1 cellular context compared by ENCODE assay signal in the genomic region with DNA sequence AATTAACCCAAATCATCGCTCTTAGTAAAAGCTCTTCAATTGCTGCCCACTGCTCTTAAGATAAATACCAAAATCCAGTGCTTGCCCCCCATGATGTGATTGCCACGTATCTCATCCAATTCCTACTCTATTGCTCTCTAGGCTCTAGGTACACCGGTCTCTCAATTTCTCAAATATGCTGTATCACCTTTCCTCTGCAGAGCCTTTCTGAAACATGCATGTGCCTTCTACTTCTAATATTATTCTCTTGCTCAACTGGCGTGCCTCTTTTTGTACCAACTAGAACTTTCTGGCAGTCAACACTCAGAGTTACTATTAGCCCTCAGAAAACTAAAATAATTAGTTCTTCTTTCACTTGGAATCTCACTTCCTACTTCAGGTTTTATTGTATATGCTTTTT.
TF ChIP-seq lines count a peak whose summit lies in the region.

No MANE protein-coding gene starts in this region.

TF ChIP-seq in GM23338, 12 proteins besides CTCF, POLR2A, EP300 and RAD21 (continued from another document):
- TF ChIP-seq EZH2phosphoT487 (IDR thresholded peaks at IDR 0.05; ENCODE audit: unreplicated experiment) (no peak), NANOG (IDR thresholded peaks at IDR 0.05; ENCODE audit: borderline replicate concordance) (no peak), POLR2AphosphoS5 (IDR thresholded peaks at IDR 0.05; ENCODE audit: low read depth) (no peak), CREB1 (CRISPR knock-in tag; IDR thresholded peaks at IDR 0.05; ENCODE audit: low read depth) (no peak), ZNF114 (CRISPR knock-in tag; IDR thresholded peaks at IDR 0.05) (no peak), ZNF462 (CRISPR knock-in tag; IDR thresholded peaks at IDR 0.05) (no peak), STAT1 (IDR thresholded peaks at IDR 0.05; ENCODE audit: unreplicated experiment) (no peak), JUNB (IDR thresholded peaks at IDR 0.05; ENCODE audit: unreplicated experiment) (no peak)
